Comparison of ENCODE assay signal across 9 cellular contexts in the genomic region with DNA sequence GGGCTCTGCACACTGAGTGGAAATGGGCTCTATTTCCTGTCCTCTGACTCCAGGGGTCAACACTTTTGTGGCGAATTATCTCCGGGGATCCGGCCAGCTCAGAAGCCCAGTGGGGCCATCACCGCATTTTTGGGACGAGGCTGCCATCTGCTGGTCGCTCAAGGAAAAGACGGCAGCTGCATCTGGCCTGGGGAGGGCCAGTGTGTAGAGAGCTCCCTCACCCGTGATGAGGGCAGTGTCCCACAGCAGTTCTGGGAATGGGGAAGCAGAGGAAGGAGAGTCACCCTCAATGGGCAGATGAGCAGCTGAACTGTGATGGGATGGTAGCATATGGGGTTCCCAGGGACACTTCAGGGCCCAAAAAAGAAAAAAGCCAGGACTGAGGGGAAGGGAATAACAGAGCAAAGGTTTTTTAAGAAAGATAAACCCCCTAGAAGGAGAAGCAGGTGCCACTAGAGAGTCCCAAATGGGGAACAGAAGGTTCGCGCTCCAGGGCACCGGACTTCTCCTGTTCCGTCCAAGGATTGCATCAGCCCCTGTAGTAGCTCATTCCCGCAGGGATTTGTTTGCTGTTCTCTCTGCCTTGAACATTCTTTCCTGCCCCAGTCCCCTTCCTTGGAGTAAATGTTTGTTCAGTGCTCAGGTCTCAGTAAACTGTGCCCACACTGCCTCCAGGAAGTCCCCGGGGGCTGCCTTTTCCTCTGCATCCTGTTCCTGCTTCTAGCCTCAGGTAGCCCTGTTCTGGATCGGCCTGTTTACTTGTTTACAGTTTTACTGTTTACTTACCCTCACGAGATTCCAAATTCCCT. TPM values are rescaled to one million over a fixed set of nuclear protein-coding genes. Genes with fewer than 3 reads are reported as not detected.
DNase-seq lines count a peak whose midpoint lies in the region; ATAC-seq, FAIRE-seq and TF ChIP-seq lines count a peak whose summit lies in the region.
"Had no signal": no experiment of that assay in that cellular context is flagged by ENCODE, and none has a peak within 500 bp of the region (broad histone marks: within the 10 kb centered on the region; RNA-seq: fewer than 3 reads in every experiment).

No MANE protein-coding gene starts in this region.

- no peak overlapping the region for H3K9ac ChIP-seq in keratinocyte (ENCODE audit: control insufficient read depth, extremely low read depth, insufficient read depth, low read length)

- H3K4me3 ChIP-seq in keratinocyte (ENCODE audit: control insufficient read depth in 2 of 3, extremely low read depth in 1 of 3, insufficient read depth in 2 of 3, low read depth in 1 of 3, low read length in 3 of 3) = no peak overlapping the region

- TF ChIP-seq CTCF in GM13976 (IDR thresholded peaks at IDR 0.05; ENCODE audit: borderline replicate concordance, control extremely low read depth, extremely low read depth, insufficient read depth, missing control alignments) = peak; percentile 96
- TF ChIP-seq CTCF in keratinocyte (optimal IDR thresholded peaks at IDR 0.05 in 1 of 3, IDR thresholded peaks at IDR 0.05 in 1 of 3, conservative IDR thresholded peaks at IDR 0.05 in 1 of 3; ENCODE audit: extremely low read depth in 1 of 3, insufficient read depth in 2 of 3, low read length in 3 of 3) = peak; percentile 87 to 91 (median 88)

- H3K27me3 ChIP-seq in keratinocyte (ENCODE audit: control insufficient read depth, extremely low read depth, insufficient read depth, low read length) = no peaks in the 10 kb centered on the region

- dilution Hi-C loops in keratinocyte (cut with MboI; ENCODE audit: extremely low pct_ligation_motif_present, low sequenced_read_pairs) = no loop called here

- in situ Hi-C loops in GM13976 (cut with MboI; ENCODE audit: low sequenced_read_pairs, unreplicated experiment) = no loop called here

- no peak overlapping the region for H3K27ac ChIP-seq in caudate nucleus (ENCODE audit: low read depth, low read length)
- H3K27ac ChIP-seq in keratinocyte (ENCODE audit: control insufficient read depth, insufficient read depth, low read length) = no peak overlapping the region

- H3K4me1 ChIP-seq in keratinocyte (ENCODE audit: control insufficient read depth, extremely low read depth, insufficient read depth, low read length) = no peaks in the 10 kb centered on the region

- peak; percentile 94 for ATAC-seq in HG02798 (IDR thresholded peaks at IDR 0.05; ENCODE audit: poor library complexity, unreplicated experiment)
- ATAC-seq in HG03025 (IDR thresholded peaks at IDR 0.05; ENCODE audit: low FRiP score, unreplicated experiment) = no peak

- no peaks in the 10 kb centered on the region for H3K9me1 ChIP-seq in keratinocyte (ENCODE audit: control insufficient read depth, extremely low read depth, insufficient read depth, low read length)

- H3K4me2 ChIP-seq in keratinocyte (ENCODE audit: control insufficient read depth, extremely low read depth, insufficient read depth, low read depth, low read length) = no peak overlapping the region

- H3K79me2 ChIP-seq in keratinocyte (ENCODE audit: control insufficient read depth, insufficient read depth, low read length) = no peaks in the 10 kb centered on the region

- H4K20me1 ChIP-seq in keratinocyte (ENCODE audit: control insufficient read depth, extremely low read depth, insufficient read depth, low read length) = no peaks in the 10 kb centered on the region

- H3K9me3 ChIP-seq in keratinocyte (ENCODE audit: control insufficient read depth, low read depth, low read length) = no peaks in the 10 kb centered on the region

- FAIRE-seq in keratinocyte (lab: Jason Lieb, UNC) = peak; percentile 88

- H2AFZ ChIP-seq in keratinocyte (ENCODE audit: control insufficient read depth, low read length) = no peak overlapping the region

- H3K36me3 ChIP-seq in keratinocyte (ENCODE audit: control insufficient read depth in 2 of 2, extremely low read depth in 1 of 2, insufficient read depth in 2 of 2, low read length in 2 of 2) = no peaks in the 10 kb centered on the region

- DNase-seq in GM13976 (ENCODE audit: low spot score) (peak; percentile 84), NCI-H2196 (lab: John Stamatoyannopoulos, UW; ENCODE audit: unreplicated experiment) (peak; percentile 35), caudate nucleus (lab: John Stamatoyannopoulos, UW) (peak in 56 of 61 donors; percentile 6 to 76 (median 47)), keratinocyte (ENCODE audit: low read depth, low spot score) (no peak)
- DNase-seq in activated CD4-positive, CD25-positive, alpha-beta regulatory T cell (lab: John Stamatoyannopoulos, UW) = peak; percentile 29 to 58 (median 36)
- peak; percentile 14 to 50 for DNase-seq in stimulated activated CD4-positive, alpha-beta T cell treated with anti-CD3 and anti-CD28 coated beads, Interleukin-1b, Interleukin-23, amount 100 ng/mL, for 1 hour (ENCODE audit: low read depth in 2 of 2)

RNA-seq across cellular contexts. Expression of a gene that starts 9.3 kb away (rescaled TPM):
- not detected in 3 replicates for polyA plus RNA-seq in keratinocyte
- polyA plus RNA-seq in keratinocyte (2011; ENCODE audit: low read depth) = not detected
- not detected in 2 replicates for polyA plus RNA-seq in keratinocyte (2011; cell fraction: cytosol; rRNA removed)
- polyA plus RNA-seq in keratinocyte (2011; cell fraction: nucleus; rRNA removed) = 0.03 TPM in 1 of 2 replicates, not detected in the other
- polyA plus RNA-seq in keratinocyte (2012; ENCODE audit: low replicate concordance) = not detected in 2 replicates
- not detected in 3 replicates for polyA minus RNA-seq in keratinocyte
- not detected for polyA minus RNA-seq in keratinocyte (2011; cell fraction: cytosol; rRNA and poly(A)+ RNA removed)
- polyA minus RNA-seq in keratinocyte (2011; cell fraction: nucleus; rRNA and poly(A)+ RNA removed) = not detected in 2 replicates
- polyA plus RNA-seq: urinary bladder had no signal
